ENCODE assay signal across 24 cellular contexts in the genomic region with DNA sequence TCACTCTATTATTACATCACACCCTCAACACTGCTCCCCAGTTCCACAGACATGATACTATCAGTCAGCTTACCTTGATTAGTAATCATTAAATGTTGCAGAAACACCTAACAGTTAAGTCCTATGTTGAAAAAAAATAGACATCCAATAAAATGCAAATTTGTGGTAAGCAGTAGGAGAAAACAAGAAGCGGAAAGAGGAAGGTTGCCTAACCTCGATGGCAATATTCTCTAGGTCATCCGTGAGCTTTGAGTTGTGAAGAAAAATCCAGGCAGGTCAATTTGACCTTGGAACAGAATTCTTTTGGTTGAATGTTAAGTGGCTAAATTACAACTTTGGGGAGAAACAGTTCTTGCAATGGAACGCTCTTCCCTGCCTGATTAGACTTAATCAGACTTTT.
A peak's percentile ranks its signal among the peaks of the same experiment; 100 is the strongest.
DNase-seq lines count a peak whose midpoint lies in the region; ATAC-seq and TF ChIP-seq lines count a peak whose summit lies in the region.
"Had no signal": no experiment of that assay in that cellular context is flagged by ENCODE, and none has a peak within 500 bp of the region (broad histone marks: within the 10 kb centered on the region; RNA-seq: fewer than 3 reads in every experiment).

No MANE protein-coding gene starts in this region.

- H3K14ac ChIP-seq in IMR-90 (replicated peaks; ENCODE audit: low read depth, low read length) = peak overlapping the region; percentile 93

- POLR2A ChIA-PET in IMR-90 (lab: Charles Lee; ENCODE audit: unreplicated experiment) = no interaction called here

- BruUV-seq in IMR-90 (replicated peaks; lab: Mats Ljungman, UMichigan) = no TSS peak

- peak overlapping the region; percentile 86 for H4K5ac ChIP-seq in IMR-90 (ENCODE audit: low read depth, low read length)

- WGBS in IMR-90 (ENCODE audit: extremely low coverage in 2 of 2, insufficient read length in 1 of 2), 2 experiments = no CpG with 5 or more reads among the region's 4 CpGs

- peaks cover 18% of the 10 kb centered on the region for H3K9me1 ChIP-seq in IMR-90 (ENCODE audit: insufficient read depth, low read length)

- peak overlapping the region; percentile 54; the same call in 1 of the 2 replicates for H3K9ac ChIP-seq in IMR-90 (ENCODE audit: low read depth, low read length)
- H3K9ac ChIP-seq: neural progenitor cell had no signal

- H3K18ac ChIP-seq in IMR-90 (ENCODE audit: low read depth, low read length) = peak overlapping the region; percentile 95

- H3K23ac ChIP-seq in IMR-90 (ENCODE audit: low read depth, low read length) = peak overlapping the region; percentile 84

- H2AFZ ChIP-seq in IMR-90 (replicated peaks; ENCODE audit: low read length, poor library complexity) (no peak overlapping the region), osteoblast (ENCODE audit: low read length) (no peak overlapping the region)
- H2AFZ ChIP-seq: neural progenitor cell had no signal

- H2BK120ac ChIP-seq in IMR-90 (ENCODE audit: low read depth, low read length) = peak overlapping the region; percentile 97

- H3K79me1 ChIP-seq in IMR-90 (ENCODE audit: low read depth in 1 of 2, low read length in 2 of 2) = peaks cover 24 to 43% of the 10 kb centered on the region in 2 experiments

- no peaks in the 10 kb centered on the region for H4K20me1 ChIP-seq in IMR-90 (ENCODE audit: insufficient read depth, low read length)
- H4K20me1 ChIP-seq in osteoblast (ENCODE audit: insufficient read depth, low read length) = no peaks in the 10 kb centered on the region

- dilution Hi-C loops in IMR-90 (cut with HindIII; ENCODE audit: low sequenced_read_pairs, unreplicated experiment) = no loop called here

- H3K4me1 ChIP-seq in IMR-90 (ENCODE audit: control insufficient read depth, insufficient read depth, low read length) = peaks cover 26% of the 10 kb centered on the region
- peaks cover 54% of the 10 kb centered on the region for H3K4me1 ChIP-seq in osteoblast (ENCODE audit: insufficient read depth, low read length)
- H3K4me1 ChIP-seq: Caco-2, neural progenitor cell had no signal

- in situ Hi-C loops in IMR-90 (cut with MboI; ENCODE audit: low sequenced_read_pairs) = no loop called here

- TF ChIP-seq CTCF in IMR-90 (conservative IDR thresholded peaks at IDR 0.05; ENCODE audit: low read depth, low read length) = no peak
- TF ChIP-seq CTCF in osteoblast (IDR thresholded peaks at IDR 0.05; ENCODE audit: extremely low read depth, low read depth, low read length) = no peak

- H3K27ac ChIP-seq in IMR-90 (ENCODE audit: insufficient read depth, low read length) (peak overlapping the region; percentile 77), osteoblast (ENCODE audit: low read depth, low read length) (peak overlapping the region; percentile 95)
- H3K27ac ChIP-seq: neural progenitor cell, Peyer's patch, transverse colon had no signal

- H2AK9ac ChIP-seq in IMR-90 (replicated peaks; ENCODE audit: low read depth, low read length, poor library complexity) = no peak overlapping the region

- intact Hi-C loops in IMR-90 (cut with micrococcal nuclease) = no loop called here

- H3K36me3 ChIP-seq in IMR-90 (ENCODE audit: control insufficient read depth, insufficient read depth, low read length) (no peaks in the 10 kb centered on the region), osteoblast (ENCODE audit: insufficient read depth, low read length) (no peaks in the 10 kb centered on the region)
- H3K36me3 ChIP-seq: left ventricle myocardium inferior, neural progenitor cell, Peyer's patch, transverse colon had no signal

- no peaks in the 10 kb centered on the region for H3K79me2 ChIP-seq in osteoblast (ENCODE audit: insufficient read depth, low read length)

- H4K8ac ChIP-seq in IMR-90 (ENCODE audit: low read depth in 2 of 2, low read length in 2 of 2) = peak overlapping the region; percentile 94

- CTCF ChIA-PET in IMR-90 (lab: Yijun Ruan, JAX) = interaction anchor here (0.6 kb wide), 1 partner anchor 355 kb away, joined by 4 read pairs; no protein-coding TSS in a partner anchor

- peak overlapping the region; percentile 99 for H2BK15ac ChIP-seq in IMR-90 (ENCODE audit: low read depth, low read length)

- peak overlapping the region; percentile 99 for H2BK20ac ChIP-seq in IMR-90 (ENCODE audit: low read depth, low read length)

- no peak for TF ChIP-seq RAD21 in IMR-90 (IDR thresholded peaks at IDR 0.05; ENCODE audit: low read length)

- peak overlapping the region; percentile 96 for H3K4ac ChIP-seq in IMR-90 (ENCODE audit: low read depth, low read length)

- H3K27me3 ChIP-seq in IMR-90 (ENCODE audit: control insufficient read depth, insufficient read depth, low read length) (no peaks in the 10 kb centered on the region), osteoblast (ENCODE audit: insufficient read depth, low read length) (no peaks in the 10 kb centered on the region)
- H3K27me3 ChIP-seq: neural progenitor cell, Peyer's patch, transverse colon had no signal

- no peak for ATAC-seq in IMR-90 (ENCODE audit: low read depth)
- ATAC-seq in GM19351 (IDR thresholded peaks at IDR 0.05; ENCODE audit: unreplicated experiment) = no peak
- ATAC-seq: activated CD4-positive, alpha-beta T cell treated with anti-CD3 and anti-CD28 coated beads for 36 hours; activated T-helper 17 cell treated with anti-CD3 and anti-CD28 coated beads, Interleukin-2, amount 50 U/mL, for 72 hours; mucosa of descending colon had no signal

- peak overlapping the region; percentile 92 for H2AK5ac ChIP-seq in IMR-90 (ENCODE audit: low read depth, low read length)

- no peak overlapping the region for H3K4me3 ChIP-seq in IMR-90 (ENCODE audit: insufficient read depth, low read depth, low read length)
- no peak overlapping the region for H3K4me3 ChIP-seq in osteoblast (ENCODE audit: insufficient read depth, low read length)
- H3K4me3 ChIP-seq: left ventricle myocardium inferior, mucosa of descending colon, neural progenitor cell, Peyer's patch, smooth muscle cell, transverse colon had no signal

- no peaks in the 10 kb centered on the region for H3K9me3 ChIP-seq in IMR-90 (ENCODE audit: control insufficient read depth, insufficient read depth, low read length)
- no peaks in the 10 kb centered on the region for H3K9me3 ChIP-seq in osteoblast (ENCODE audit: low read depth, low read length)
- H3K9me3 ChIP-seq: Caco-2, left ventricle myocardium inferior, mucosa of descending colon, Peyer's patch, transverse colon had no signal

- DNase-seq in IMR-90 (no peak), NOMO-1 (lab: John Stamatoyannopoulos, UW; ENCODE audit: unreplicated experiment in 2 of 2) (peak; percentile 75 to 83), amniotic epithelial cell (ENCODE audit: low read depth) (peak; percentile 30), osteoblast (ENCODE audit: insufficient read length, low spot score, missing footprints) (no peak), amniotic stem cell (lab: John Stamatoyannopoulos, UW) (no peak), superior temporal gyrus (ENCODE audit: extremely low spot score) (no peak)
- DNase-seq: activated CD4-positive, alpha-beta T cell treated with anti-CD3 and anti-CD28 coated beads for 36 hours; activated naive CD8-positive, alpha-beta T cell treated with anti-CD3 and anti-CD28 coated beads, Interleukin-2, amount 10 ng/mL, durations not matched to agents 7 days and 5 days; Caco-2; cortex of kidney; DND-41; H7; immature natural killer cell; left ventricle myocardium inferior; mucosa of descending colon; NCI-H146; NCI-H774; Peyer's patch; stimulated activated CD4-positive, alpha-beta T cell treated with anti-CD3 and anti-CD28 coated beads, Interleukin-2, amount 100 ng/mL, for 48 hours; transverse colon had no signal

- peak overlapping the region; percentile 85 for H4K91ac ChIP-seq in IMR-90 (ENCODE audit: insufficient read depth, low read depth, low read length)

- H3K56ac ChIP-seq in IMR-90 (ENCODE audit: extremely low read depth, insufficient read depth, low read length) = peak overlapping the region; percentile 92

- TF ChIP-seq POLR2A in IMR-90 (IDR thresholded peaks at IDR 0.05; ENCODE audit: low read depth, low read length) = no peak

- peak overlapping the region; percentile 5; the same call in 1 of the 2 replicates for H3K4me2 ChIP-seq in IMR-90 (ENCODE audit: low read depth, low read length)
- no peak overlapping the region for H3K4me2 ChIP-seq in osteoblast (ENCODE audit: insufficient read depth, low read length)
- H3K4me2 ChIP-seq: neural progenitor cell, smooth muscle cell had no signal

- H2BK5ac ChIP-seq in IMR-90 (ENCODE audit: low read depth, low read length, poor library complexity, severe bottlenecking) = peak overlapping the region; percentile 97

TF ChIP-seq in IMR-90, 13 proteins besides CTCF, POLR2A, EP300 and RAD21:
- TF ChIP-seq FOS (IDR thresholded peaks at IDR 0.05; ENCODE audit: low read depth, low read length) = no peak
- TF ChIP-seq CEBPB (IDR thresholded peaks at IDR 0.05; ENCODE audit: low read depth, low read length) = peak; percentile 53; the same call in 1 of the 2 replicates

Comparison
In these comparisons a context has a peak if more than half of its experiments do, and no peak if none do; other contexts are left out.
1. DNase-seq: peak in NOMO-1 (2 of 2) and amniotic epithelial cell (single experiment); none in IMR-90 (single experiment), osteoblast (single experiment), amniotic stem cell (single experiment) and superior temporal gyrus (single experiment).